Comparison of ENCODE assay signal across 17 cellular contexts in the genomic region with DNA sequence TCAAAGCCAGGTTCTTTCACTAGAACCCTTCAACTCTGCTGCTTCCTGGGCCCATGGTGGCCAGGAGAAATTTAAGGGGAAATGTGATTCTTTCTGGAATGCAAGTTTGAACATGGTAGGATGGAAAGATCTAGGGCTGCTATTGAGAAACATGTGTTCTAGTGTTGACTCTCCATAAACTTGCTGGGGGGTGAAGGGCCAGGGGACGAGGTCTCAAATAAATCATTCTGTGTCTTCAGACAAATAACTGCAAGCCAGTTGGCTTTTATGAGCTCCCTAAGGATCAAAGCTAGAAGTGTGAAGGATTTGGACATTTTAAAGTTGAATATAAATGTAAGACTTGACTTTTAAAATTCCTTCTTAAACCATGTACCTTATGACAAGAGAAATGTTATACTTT.
DNase-seq lines count a peak whose midpoint lies in the region; FAIRE-seq and TF ChIP-seq lines count a peak whose summit lies in the region.
"Had no signal": no experiment of that assay in that cellular context is flagged by ENCODE, and none has a peak within 500 bp of the region (broad histone marks: within the 10 kb centered on the region; RNA-seq: fewer than 3 reads in every experiment).

No MANE protein-coding gene starts in this region.

- no peaks in the 10 kb centered on the region for H4K20me1 ChIP-seq in astrocyte (ENCODE audit: insufficient read depth, low read length)

- TF ChIP-seq CTCF in astrocyte (IDR thresholded peaks at IDR 0.05; ENCODE audit: insufficient read depth, low read depth, low read length) (no peak), nephron (IDR thresholded peaks at IDR 0.05; ENCODE audit: unreplicated experiment in 3 of 3) (no peak), adrenal gland (IDR thresholded peaks at IDR 0.05) (no peak)

- H3K9me3 ChIP-seq in astrocyte (ENCODE audit: insufficient read depth, low read depth, low read length), result no peaks in the 10 kb centered on the region
- H3K9me3 ChIP-seq in skeletal muscle tissue (ENCODE audit: control insufficient read depth in 3 of 3, low read length in 3 of 3), result no peaks in the 10 kb centered on the region
- H3K9me3 ChIP-seq in adrenal gland (replicated peaks in 1 of 3), result no peaks in the 10 kb centered on the region

- H3K4me1 Mint-ChIP-seq in astrocyte (ENCODE audit: low read depth, unreplicated experiment), result peaks cover 25% of the 10 kb centered on the region
- peaks cover 58% of the 10 kb centered on the region for H3K4me1 Mint-ChIP-seq in nephron

- H3K9ac ChIP-seq in astrocyte (ENCODE audit: low read length), result no peak overlapping the region
- no peak overlapping the region for H3K9ac ChIP-seq in skeletal muscle tissue (ENCODE audit: low read depth in 1 of 3, low read length in 3 of 3)

- no peak overlapping the region for H3K27ac ChIP-seq in astrocyte (ENCODE audit: low read depth, low read length)
- peak overlapping the region; percentile 78 for H3K27ac ChIP-seq in skeletal muscle tissue (ENCODE audit: low read depth, low read length)
- peak overlapping the region in 1 of 5 donors; percentile 13 for H3K27ac ChIP-seq in adrenal gland

- intact Hi-C loops in adrenal gland (cut with DNase I), result no loop called here

- DNase-seq in LHCN-M2 (ENCODE audit: low read depth) (peak; percentile 21), astrocyte (ENCODE audit: low read depth) (no peak), NCI-H2196 (lab: John Stamatoyannopoulos, UW; ENCODE audit: unreplicated experiment) (no peak), adrenal gland (no peak)
- DNase-seq in activated CD4-positive, alpha-beta T cell treated with anti-CD3 and anti-CD28 coated beads for 1 hour, result no peak
- DNase-seq: COR-L47, H7, NCI-H1048, NCI-H146, NCI-H2081, NCI-H510A, NCI-H82, PC-3 had no signal

- H3K27me3 Mint-ChIP-seq in astrocyte (ENCODE audit: low read depth, unreplicated experiment) (peaks cover 1% of the 10 kb centered on the region), nephron (ENCODE audit: low read depth) (no peaks in the 10 kb centered on the region)

- H3K4me3 Mint-ChIP-seq in astrocyte (ENCODE audit: unreplicated experiment) (no peak overlapping the region), nephron (no peak overlapping the region)

- H2AFZ ChIP-seq in astrocyte (ENCODE audit: low read depth, low read length), result no peak overlapping the region

- H3K4me2 ChIP-seq in astrocyte (ENCODE audit: low read length), result no peak overlapping the region

- H3K27ac Mint-ChIP-seq in astrocyte (ENCODE audit: unreplicated experiment) (peak overlapping the region; percentile 59), nephron (peak overlapping the region; percentile 29 to 61 (median 48))

- FAIRE-seq in astrocyte (lab: Jason Lieb, UNC), result no peak
- FAIRE-seq: GM19239, K562 had no signal

- H3K27me3 ChIP-seq in astrocyte (ENCODE audit: insufficient read depth, low read length) (no peaks in the 10 kb centered on the region), skeletal muscle tissue (ENCODE audit: control insufficient read depth in 3 of 3, insufficient read depth in 3 of 3, low read length in 3 of 3) (no peaks in the 10 kb centered on the region), adrenal gland (no peaks in the 10 kb centered on the region)

- H3K4me3 ChIP-seq in astrocyte (ENCODE audit: insufficient read depth, low read depth, low read length) (no peak overlapping the region), skeletal muscle tissue (ENCODE audit: low read length in 3 of 3) (no peak overlapping the region), adrenal gland (no peak overlapping the region)
- H3K4me3 ChIP-seq: K562 had no signal

- H3K36me3 Mint-ChIP-seq in astrocyte (ENCODE audit: low read depth, unreplicated experiment) (no peaks in the 10 kb centered on the region), nephron (ENCODE audit: low read depth) (no peaks in the 10 kb centered on the region)

- H3K4me1 ChIP-seq in astrocyte (ENCODE audit: insufficient read depth, low read length) (peaks cover 6% of the 10 kb centered on the region), skeletal muscle tissue (ENCODE audit: control insufficient read depth in 3 of 3, insufficient read depth in 3 of 3, low read length in 3 of 3) (peaks cover 25 to 30% (median 26%) of the 10 kb centered on the region in 3 donors), adrenal gland (replicated peaks in 1 of 2) (peaks cover 3 to 19% of the 10 kb centered on the region in 2 donors)

- 53 to 71% (median 62%) methylated on average over 1 of the region's 1 CpG for WGBS in adrenal gland, 4 donors

- no peak for TF ChIP-seq POLR2A in adrenal gland (IDR thresholded peaks at IDR 0.05)

- H3K9me3 Mint-ChIP-seq in astrocyte (ENCODE audit: unreplicated experiment), result no peaks in the 10 kb centered on the region
- H3K9me3 Mint-ChIP-seq in nephron, result no peaks in the 10 kb centered on the region

- no peaks in the 10 kb centered on the region for H3K79me2 ChIP-seq in astrocyte (ENCODE audit: insufficient read depth, low read length)

- H3K36me3 ChIP-seq in astrocyte (ENCODE audit: insufficient read depth, low read length) (no peaks in the 10 kb centered on the region), skeletal muscle tissue (ENCODE audit: control insufficient read depth in 3 of 3, insufficient read depth in 3 of 3, low read length in 3 of 3) (no peaks in the 10 kb centered on the region), adrenal gland (replicated peaks in 1 of 2) (no peaks in the 10 kb centered on the region)
